Comparison of ENCODE assay signal across 1 cellular context in genomic region chr13:57137631-57138030, GRCh38.
TF ChIP-seq lines count a peak whose summit lies in the region.

No MANE protein-coding gene starts in this region.

TF ChIP-seq in HepG2, 621 proteins besides CTCF, POLR2A, EP300 and RAD21:
- TF ChIP-seq, protein P1, sequence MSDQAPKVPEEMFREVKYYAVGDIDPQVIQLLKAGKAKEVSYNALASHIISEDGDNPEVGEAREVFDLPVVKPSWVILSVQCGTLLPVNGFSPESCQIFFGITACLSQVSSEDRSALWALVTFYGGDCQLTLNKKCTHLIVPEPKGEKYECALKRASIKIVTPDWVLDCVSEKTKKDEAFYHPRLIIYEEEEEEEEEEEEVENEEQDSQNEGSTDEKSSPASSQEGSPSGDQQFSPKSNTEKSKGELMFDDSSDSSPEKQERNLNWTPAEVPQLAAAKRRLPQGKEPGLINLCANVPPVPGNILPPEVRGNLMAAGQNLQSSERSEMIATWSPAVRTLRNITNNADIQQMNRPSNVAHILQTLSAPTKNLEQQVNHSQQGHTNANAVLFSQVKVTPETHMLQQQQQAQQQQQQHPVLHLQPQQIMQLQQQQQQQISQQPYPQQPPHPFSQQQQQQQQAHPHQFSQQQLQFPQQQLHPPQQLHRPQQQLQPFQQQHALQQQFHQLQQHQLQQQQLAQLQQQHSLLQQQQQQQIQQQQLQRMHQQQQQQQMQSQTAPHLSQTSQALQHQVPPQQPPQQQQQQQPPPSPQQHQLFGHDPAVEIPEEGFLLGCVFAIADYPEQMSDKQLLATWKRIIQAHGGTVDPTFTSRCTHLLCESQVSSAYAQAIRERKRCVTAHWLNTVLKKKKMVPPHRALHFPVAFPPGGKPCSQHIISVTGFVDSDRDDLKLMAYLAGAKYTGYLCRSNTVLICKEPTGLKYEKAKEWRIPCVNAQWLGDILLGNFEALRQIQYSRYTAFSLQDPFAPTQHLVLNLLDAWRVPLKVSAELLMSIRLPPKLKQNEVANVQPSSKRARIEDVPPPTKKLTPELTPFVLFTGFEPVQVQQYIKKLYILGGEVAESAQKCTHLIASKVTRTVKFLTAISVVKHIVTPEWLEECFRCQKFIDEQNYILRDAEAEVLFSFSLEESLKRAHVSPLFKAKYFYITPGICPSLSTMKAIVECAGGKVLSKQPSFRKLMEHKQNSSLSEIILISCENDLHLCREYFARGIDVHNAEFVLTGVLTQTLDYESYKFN (CRISPR knock-in tag; conservative IDR thresholded peaks at IDR 0.05) = 0 out of 2 replicates have a peak, but pooled peaks have one; percentile 22
- TF ChIP-seq GTF2F1 (IDR thresholded peaks at IDR 0.05; ENCODE audit: low read length) (no peak), HNF4A (CRISPR knock-in tag; IDR thresholded peaks at IDR 0.05) (0 out of 2 replicates have a peak, but pooled peaks have one; percentile 4)
